ENCODE assay signal across 22 cellular contexts in genomic region chr9:26313108-26313507, GRCh38.
"Had no signal": no experiment of that assay in that cellular context is flagged by ENCODE, and none has a peak within 500 bp of the region (broad histone marks: within the 10 kb centered on the region; RNA-seq: fewer than 3 reads in every experiment).

No MANE protein-coding gene starts in this region.

- H3K27me3 ChIP-seq: colonic mucosa, esophagus squamous epithelium, gastrocnemius medialis, heart right ventricle, left lung had no signal

- DNase-seq: colonic mucosa; cortex of kidney; effector CD8-positive, alpha-beta T cell; effector memory CD8-positive, alpha-beta T cell; endodermal cell; erythroblast; esophagus squamous epithelium; foreskin fibroblast; foreskin melanocyte; gastrocnemius medialis; glutamatergic neuron; head of caudate nucleus; heart right ventricle; hippocampal formation; left cardiac atrium; left lung; left ventricle myocardium superior; lower lobe of right lung; mesenchymal stem cell; mucosa of descending colon; naive B cell had no signal

- H3K4me1 ChIP-seq: colonic mucosa, esophagus squamous epithelium, gastrocnemius medialis, heart right ventricle, left lung, lower lobe of right lung had no signal

- H3K27ac ChIP-seq: colonic mucosa, epithelial cell of prostate, esophagus squamous epithelium, gastrocnemius medialis, heart right ventricle, left lung, lower lobe of right lung had no signal

- H3K36me3 ChIP-seq: colonic mucosa, esophagus squamous epithelium, gastrocnemius medialis, heart right ventricle, left lung, lower lobe of right lung had no signal

- H3K4me3 ChIP-seq: colonic mucosa, esophagus squamous epithelium, gastrocnemius medialis, heart right ventricle, left lung, lower lobe of right lung, mucosa of descending colon had no signal

- H3K9me3 ChIP-seq: colonic mucosa, esophagus squamous epithelium, gastrocnemius medialis, heart right ventricle, left lung, lower lobe of right lung, mucosa of descending colon had no signal
